In genomic region chr3:147184794-147185193, GRCh38 we compare ENCODE assay signal across 1 cellular context.
A peak's percentile ranks its signal among the peaks of the same experiment; 100 is the strongest.
TF ChIP-seq lines count a peak whose summit lies in the region.

No MANE protein-coding gene starts in this region.

TF ChIP-seq in HepG2, 621 proteins besides CTCF, POLR2A, EP300 and RAD21 (continued from another document and continues in another):
- TF ChIP-seq THAP9 (CRISPR knock-in tag; IDR thresholded peaks at IDR 0.05; ENCODE audit: borderline replicate concordance), result no peak
- TF ChIP-seq ZNF792 (CRISPR knock-in tag; IDR thresholded peaks at IDR 0.05), result peak; percentile 41; the same call in 1 of the 2 replicates
- no peak for TF ChIP-seq ZNF33A (CRISPR knock-in tag; IDR thresholded peaks at IDR 0.05; ENCODE audit: borderline replicate concordance)
- TF ChIP-seq SALL2 (CRISPR knock-in tag; IDR thresholded peaks at IDR 0.05), result no peak
- TF ChIP-seq ZSCAN12 (CRISPR knock-in tag; IDR thresholded peaks at IDR 0.05), result no peak
- TF ChIP-seq HNRNPUL1 (IDR thresholded peaks at IDR 0.05; ENCODE audit: low read depth, low read length), result no peak
- no peak; the same call in 1 of the 2 replicates for TF ChIP-seq ZNF569 (CRISPR knock-in tag; IDR thresholded peaks at IDR 0.05; ENCODE audit: borderline replicate concordance)
- no peak for TF ChIP-seq ZSCAN21 (CRISPR knock-in tag; IDR thresholded peaks at IDR 0.05; ENCODE audit: borderline replicate concordance)
- no peak for TF ChIP-seq ELK4 (CRISPR knock-in tag; IDR thresholded peaks at IDR 0.05; ENCODE audit: borderline replicate concordance)
- TF ChIP-seq PATZ1 (CRISPR knock-in tag; IDR thresholded peaks at IDR 0.05), result no peak
- TF ChIP-seq ZFP82 (CRISPR knock-in tag; IDR thresholded peaks at IDR 0.05; ENCODE audit: borderline replicate concordance), result no peak
- TF ChIP-seq ZNF414 (CRISPR knock-in tag; IDR thresholded peaks at IDR 0.05), result peak; percentile 66; the same call in 1 of the 2 replicates
- peak; percentile 33; the same call in 1 of the 2 replicates for TF ChIP-seq MEIS2 (CRISPR knock-in tag; IDR thresholded peaks at IDR 0.05)
- no peak for TF ChIP-seq IRF9 (CRISPR knock-in tag; IDR thresholded peaks at IDR 0.05; ENCODE audit: borderline replicate concordance)
- no peak for TF ChIP-seq ZFYVE20 (CRISPR knock-in tag; IDR thresholded peaks at IDR 0.05; ENCODE audit: borderline replicate concordance, low read depth)
- TF ChIP-seq THAP11 (CRISPR knock-in tag; IDR thresholded peaks at IDR 0.05), result peak; percentile 44; the same call in 1 of the 2 replicates
- peak; percentile 60; the same call in 1 of the 2 replicates for TF ChIP-seq ZBTB43 (CRISPR knock-in tag; conservative IDR thresholded peaks at IDR 0.05)
- TF ChIP-seq ZNF784 (CRISPR knock-in tag; IDR thresholded peaks at IDR 0.05; ENCODE audit: borderline replicate concordance), result no peak
- no peak for TF ChIP-seq ZMAT3 (CRISPR knock-in tag; conservative IDR thresholded peaks at IDR 0.05)
- no peak for TF ChIP-seq ZNF776 (CRISPR knock-in tag; IDR thresholded peaks at IDR 0.05)
- TF ChIP-seq NBN (conservative IDR thresholded peaks at IDR 0.05), result no peak
- TF ChIP-seq ZNF646 (CRISPR knock-in tag; IDR thresholded peaks at IDR 0.05), result peak; percentile 78; the same call in 1 of the 2 replicates
- no peak for TF ChIP-seq MBNL3 (CRISPR knock-in tag; conservative IDR thresholded peaks at IDR 0.05)
- no peak for TF ChIP-seq ZMAT5 (CRISPR knock-in tag; IDR thresholded peaks at IDR 0.05; ENCODE audit: borderline replicate concordance, low read depth)
- no peak for TF ChIP-seq DMAP1 (CRISPR knock-in tag; IDR thresholded peaks at IDR 0.05)
- no peak for TF ChIP-seq KMT2A (CRISPR knock-in tag; IDR thresholded peaks at IDR 0.05)
- TF ChIP-seq ESRRA (CRISPR knock-in tag; IDR thresholded peaks at IDR 0.05; ENCODE audit: low read depth), result peak; percentile 86
- no peak for TF ChIP-seq ZNF678 (CRISPR knock-in tag; IDR thresholded peaks at IDR 0.05)
- TF ChIP-seq ZNF883 (CRISPR knock-in tag; IDR thresholded peaks at IDR 0.05; ENCODE audit: not compliant biosample characterization), result no peak
- no peak for TF ChIP-seq ATM (IDR thresholded peaks at IDR 0.05; ENCODE audit: borderline replicate concordance)
- no peak for TF ChIP-seq E2F1 (CRISPR knock-in tag; IDR thresholded peaks at IDR 0.05)
- no peak for TF ChIP-seq ZBTB7A (CRISPR knock-in tag; IDR thresholded peaks at IDR 0.05)
- no peak for TF ChIP-seq SMC3 (IDR thresholded peaks at IDR 0.05; ENCODE audit: low read length)
- TF ChIP-seq CSRNP1 (CRISPR knock-in tag; IDR thresholded peaks at IDR 0.05), result no peak
- TF ChIP-seq CHD2 (IDR thresholded peaks at IDR 0.05; ENCODE audit: low read depth, low read length), result no peak
- TF ChIP-seq ZFP37 (CRISPR knock-in tag; IDR thresholded peaks at IDR 0.05; ENCODE audit: borderline replicate concordance), result no peak
- peak; percentile 96 for TF ChIP-seq POGZ (CRISPR knock-in tag; IDR thresholded peaks at IDR 0.05)
- TF ChIP-seq ZNF7 (CRISPR knock-in tag; IDR thresholded peaks at IDR 0.05), result no peak
- no peak for TF ChIP-seq ZBTB3 (CRISPR knock-in tag; IDR thresholded peaks at IDR 0.05; ENCODE audit: borderline replicate concordance, low read depth)
- no peak for TF ChIP-seq SRY (CRISPR knock-in tag; IDR thresholded peaks at IDR 0.05)
- TF ChIP-seq ZBTB42 (CRISPR knock-in tag; IDR thresholded peaks at IDR 0.05), result no peak
- TF ChIP-seq ZNF562 (CRISPR knock-in tag; IDR thresholded peaks at IDR 0.05; ENCODE audit: borderline replicate concordance), result no peak
- peak; percentile 43; the same call in 1 of the 2 replicates for TF ChIP-seq FOXC1 (CRISPR knock-in tag; IDR thresholded peaks at IDR 0.05; ENCODE audit: borderline replicate concordance)
- no peak for TF ChIP-seq ZNF891 (CRISPR knock-in tag; IDR thresholded peaks at IDR 0.05)
